13 cellular contexts compared by ENCODE assay signal in genomic region chr13:95783747-95784146, GRCh38.
"Had no signal": no experiment of that assay in that cellular context is flagged by ENCODE, and none has a peak within 500 bp of the region (broad histone marks: within the 10 kb centered on the region; RNA-seq: fewer than 3 reads in every experiment).

No MANE protein-coding gene starts in this region.

- H3K27ac ChIP-seq: spleen had no signal

- H3K9me3 Mint-ChIP-seq: activated naive CD4-positive, alpha-beta T cell treated with anti-CD3 and anti-CD28 coated beads, Interleukin-2, amount 50 U/mL, for 24 hours; stimulated activated memory B cell treated with anti-CD40 and anti-IgM and Interleukin-4, amounts not matched to agents 10 μg/mL and 1 μg/mL and 100 μg/mL, for 72 hours had no signal

- H3K4me3 ChIP-seq: dorsolateral prefrontal cortex, spleen, tibial artery had no signal

- H3K4me1 ChIP-seq: spleen had no signal

- DNase-seq: activated effector memory CD4-positive, alpha-beta T cell treated with Interleukin-2 at 50 U/mL for 16 hours; activated T-cell treated with anti-CD3 and anti-CD28 coated beads, Interleukin-2, amount 50 U/mL, for 1 hour; dorsolateral prefrontal cortex; right cardiac atrium; spleen; stimulated activated CD4-positive, alpha-beta T cell treated with anti-CD3 and anti-CD28 coated beads, Interleukin-1b, Interleukin-23, amount 100 ng/mL, for 48 hours; T-helper 2 cell; tibial artery had no signal

- H3K27ac Mint-ChIP-seq: activated naive CD4-positive, alpha-beta T cell treated with anti-CD3 and anti-CD28 coated beads, Interleukin-2, amount 50 U/mL, for 24 hours; progenitor cell of endocrine pancreas; stimulated activated memory B cell treated with anti-CD40 and anti-IgM and Interleukin-4, amounts not matched to agents 10 μg/mL and 1 μg/mL and 100 μg/mL, for 72 hours had no signal

- H3K27me3 ChIP-seq: dorsolateral prefrontal cortex, spleen, tibial artery had no signal

- H3K4me3 Mint-ChIP-seq: activated naive CD4-positive, alpha-beta T cell treated with anti-CD3 and anti-CD28 coated beads, Interleukin-2, amount 50 U/mL, for 24 hours; brain; stimulated activated memory B cell treated with anti-CD40 and anti-IgM and Interleukin-4, amounts not matched to agents 10 μg/mL and 1 μg/mL and 100 μg/mL, for 72 hours had no signal

- H3K27me3 Mint-ChIP-seq: activated naive CD4-positive, alpha-beta T cell treated with anti-CD3 and anti-CD28 coated beads, Interleukin-2, amount 50 U/mL, for 24 hours; brain; progenitor cell of endocrine pancreas; stimulated activated memory B cell treated with anti-CD40 and anti-IgM and Interleukin-4, amounts not matched to agents 10 μg/mL and 1 μg/mL and 100 μg/mL, for 72 hours had no signal

- H3K4me1 Mint-ChIP-seq: activated naive CD4-positive, alpha-beta T cell treated with anti-CD3 and anti-CD28 coated beads, Interleukin-2, amount 50 U/mL, for 24 hours; brain; stimulated activated memory B cell treated with anti-CD40 and anti-IgM and Interleukin-4, amounts not matched to agents 10 μg/mL and 1 μg/mL and 100 μg/mL, for 72 hours had no signal

- ATAC-seq: activated CD4-positive, CD25-positive, alpha-beta regulatory T cell treated with anti-CD3 and anti-CD28 coated beads, Interleukin-2, amount 50 U/mL, for 24 hours; stimulated activated memory B cell treated with anti-CD40 and anti-IgM and Interleukin-4, amounts not matched to agents 10 μg/mL and 1 μg/mL and 100 μg/mL, for 72 hours had no signal
